34 cellular contexts compared by ENCODE assay signal in the genomic region with DNA sequence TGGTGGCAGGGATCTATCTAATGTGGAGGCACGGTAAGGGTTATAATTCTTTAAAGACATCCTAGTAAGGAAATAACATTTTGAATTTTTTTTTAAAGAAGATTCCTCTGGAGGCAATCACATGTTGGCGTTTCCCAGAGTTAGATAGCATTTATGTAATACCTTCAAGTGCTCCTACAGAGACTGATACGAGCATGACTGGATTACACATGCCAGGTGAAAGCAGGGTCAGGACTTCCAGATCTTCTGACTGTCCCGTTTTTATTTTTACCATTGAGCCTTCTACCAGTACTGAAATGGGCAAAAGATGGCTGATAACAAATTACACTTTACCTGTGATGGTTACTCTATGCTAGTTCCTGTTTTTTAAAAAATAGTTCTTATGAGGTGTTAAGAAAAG.
"Had no signal": no experiment of that assay in that cellular context is flagged by ENCODE, and none has a peak within 500 bp of the region (broad histone marks: within the 10 kb centered on the region; RNA-seq: fewer than 3 reads in every experiment).

No MANE protein-coding gene starts in this region.

- H3K27ac Mint-ChIP-seq: activated B cell treated with CpG ODN at 0.5 μM for 24 hours; activated CD4-positive, alpha-beta memory T cell treated with anti-CD3 and anti-CD28 coated beads, Interleukin-2, amount 10 ng/mL, durations not matched to agents 7 days and 5 days; activated CD4-positive, alpha-beta T cell treated with anti-CD3 and anti-CD28 coated beads, Interleukin-2, amount 10 ng/mL, durations not matched to agents 24 days and 14 days; activated CD8-positive, alpha-beta memory T cell treated with anti-CD3 and anti-CD28 coated beads, Interleukin-2, amount 10 ng/mL, durations not matched to agents 7 days and 5 days; activated CD8-positive, alpha-beta T cell treated with anti-CD3 and anti-CD28 coated beads, Interleukin-2, amount 10 ng/mL, durations not matched to agents 7 days and 5 days; activated naive CD4-positive, alpha-beta T cell treated with anti-CD3 and anti-CD28 coated beads, Interleukin-2, amount 10 ng/mL, durations not matched to agents 7 days and 5 days; activated naive CD4-positive, alpha-beta T cell treated with anti-CD3 and anti-CD28 coated beads, Interleukin-2, amount 50 U/mL, for 24 hours; activated naive CD8-positive, alpha-beta T cell; activated naive CD8-positive, alpha-beta T cell treated with anti-CD3 and anti-CD28 coated beads, Interleukin-2, amount 10 ng/mL, durations not matched to agents 7 days and 5 days; activated naive CD8-positive, alpha-beta T cell treated with anti-CD3 and anti-CD28 coated beads, Interleukin-2, amount 50 U/mL, for 24 hours; activated T-cell treated with anti-CD3 and anti-CD28 coated beads, Interleukin-2, amount 50 U/mL, for 24 hours; activated T-helper 2 cell treated with anti-CD3 and anti-CD28 coated beads, Interferon-gamma antibody, Interleukin-2, Interleukin-4, amounts not matched to agents 10 μg/mL and 5 μg/mL and 100 μg/mL, durations not matched to agents 14 hours and 24 hours and 36 hours; T-helper 1 cell treated with Interleukin-12 subunit alpha and Interleukin-12 subunit beta and Interleukin-4 antibody, amounts not matched to agents 30 μg/mL and 1 μg/mL, for 36 hours; T-helper 2 cell treated with Interferon-gamma antibody and Interleukin-4, amounts not matched to agents 5 μg/mL and 100 μg/mL, for 36 hours had no signal

- H3K36me3 ChIP-seq: breast epithelium had no signal

- H3K9me3 Mint-ChIP-seq: activated B cell treated with CpG ODN at 0.5 μM for 24 hours; activated CD4-positive, alpha-beta memory T cell treated with anti-CD3 and anti-CD28 coated beads, Interleukin-2, amount 10 ng/mL, durations not matched to agents 7 days and 5 days; activated CD4-positive, alpha-beta T cell treated with anti-CD3 and anti-CD28 coated beads, Interleukin-2, amount 10 ng/mL, durations not matched to agents 24 days and 14 days; activated naive CD4-positive, alpha-beta T cell treated with anti-CD3 and anti-CD28 coated beads, Interleukin-2, amount 10 ng/mL, durations not matched to agents 7 days and 5 days; activated naive CD4-positive, alpha-beta T cell treated with anti-CD3 and anti-CD28 coated beads, Interleukin-2, amount 50 U/mL, for 24 hours; activated naive CD8-positive, alpha-beta T cell treated with anti-CD3 and anti-CD28 coated beads, Interleukin-2, amount 10 ng/mL, durations not matched to agents 7 days and 5 days; activated naive CD8-positive, alpha-beta T cell treated with anti-CD3 and anti-CD28 coated beads, Interleukin-2, amount 50 U/mL, for 24 hours; activated T-cell treated with anti-CD3 and anti-CD28 coated beads, Interleukin-2, amount 50 U/mL, for 24 hours; activated T-helper 2 cell treated with anti-CD3 and anti-CD28 coated beads, Interferon-gamma antibody, Interleukin-2, Interleukin-4, amounts not matched to agents 10 μg/mL and 5 μg/mL and 100 μg/mL, durations not matched to agents 14 hours and 24 hours and 36 hours; central memory CD8-positive, alpha-beta T cell; T-helper 1 cell treated with Interleukin-12 subunit alpha and Interleukin-12 subunit beta and Interleukin-4 antibody, amounts not matched to agents 30 μg/mL and 1 μg/mL, for 36 hours; T-helper 2 cell treated with Interferon-gamma antibody and Interleukin-4, amounts not matched to agents 5 μg/mL and 100 μg/mL, for 36 hours had no signal

- H3K4me1 ChIP-seq: breast epithelium had no signal

- H3K9me3 ChIP-seq: body of pancreas, breast epithelium had no signal

- H3K4me3 Mint-ChIP-seq: activated B cell treated with CpG ODN at 0.5 μM for 24 hours; activated CD4-positive, alpha-beta memory T cell treated with anti-CD3 and anti-CD28 coated beads, Interleukin-2, amount 10 ng/mL, durations not matched to agents 7 days and 5 days; activated CD4-positive, alpha-beta T cell treated with anti-CD3 and anti-CD28 coated beads, Interleukin-2, amount 10 ng/mL, durations not matched to agents 24 days and 14 days; activated CD8-positive, alpha-beta memory T cell treated with anti-CD3 and anti-CD28 coated beads, Interleukin-2, amount 10 ng/mL, durations not matched to agents 7 days and 5 days; activated CD8-positive, alpha-beta T cell treated with anti-CD3 and anti-CD28 coated beads, Interleukin-2, amount 10 ng/mL, durations not matched to agents 7 days and 5 days; activated naive CD4-positive, alpha-beta T cell treated with anti-CD3 and anti-CD28 coated beads, Interleukin-2, amount 10 ng/mL, durations not matched to agents 7 days and 5 days; activated naive CD4-positive, alpha-beta T cell treated with anti-CD3 and anti-CD28 coated beads, Interleukin-2, amount 50 U/mL, for 24 hours; activated naive CD8-positive, alpha-beta T cell; activated naive CD8-positive, alpha-beta T cell treated with anti-CD3 and anti-CD28 coated beads, Interleukin-2, amount 10 ng/mL, durations not matched to agents 7 days and 5 days; activated naive CD8-positive, alpha-beta T cell treated with anti-CD3 and anti-CD28 coated beads, Interleukin-2, amount 50 U/mL, for 24 hours; activated T-cell treated with anti-CD3 and anti-CD28 coated beads, Interleukin-2, amount 50 U/mL, for 24 hours; central memory CD8-positive, alpha-beta T cell; T-helper 1 cell treated with Interleukin-12 subunit alpha and Interleukin-12 subunit beta and Interleukin-4 antibody, amounts not matched to agents 30 μg/mL and 1 μg/mL, for 36 hours; T-helper 2 cell treated with Interferon-gamma antibody and Interleukin-4, amounts not matched to agents 5 μg/mL and 100 μg/mL, for 36 hours had no signal

- H3K4me3 ChIP-seq: body of pancreas, breast epithelium had no signal

- ATAC-seq: activated CD8-positive, alpha-beta memory T cell treated with anti-CD3 and anti-CD28 coated beads, Interleukin-2, amount 10 ng/mL, durations not matched to agents 7 days and 5 days; activated CD8-positive, alpha-beta T cell treated with anti-CD3 and anti-CD28 coated beads, Interleukin-2, amount 10 ng/mL, durations not matched to agents 7 days and 5 days; activated naive CD8-positive, alpha-beta T cell treated with anti-CD3 and anti-CD28 coated beads, Interleukin-2, amount 50 U/mL, for 24 hours; body of pancreas had no signal

- H3K27me3 ChIP-seq: body of pancreas, brain microvascular endothelial cell, breast epithelium had no signal

- DNase-seq: activated B cell treated with CpG ODN at 0.5 μM for 24 hours; activated CD4-positive, alpha-beta memory T cell treated with anti-CD3 and anti-CD28 coated beads, Interleukin-2, amount 10 ng/mL, durations not matched to agents 7 days and 5 days; activated CD4-positive, alpha-beta T cell treated with anti-CD3 and anti-CD28 coated beads for 4 hours; activated CD4-positive, alpha-beta T cell treated with anti-CD3 and anti-CD28 coated beads, Interleukin-2, amount 10 ng/mL, durations not matched to agents 24 days and 14 days; activated CD4-positive, alpha-beta T cell treated with anti-CD3 and anti-CD28 coated beads, Interleukin-2, amount 50 U/mL, for 48 hours; activated CD4-positive, CD25-positive, alpha-beta regulatory T cell treated with anti-CD3 and anti-CD28 coated beads, Interleukin-2, amount 50 U/mL, for 72 hours; activated CD8-positive, alpha-beta memory T cell treated with anti-CD3 and anti-CD28 coated beads for 24 hours; activated CD8-positive, alpha-beta memory T cell treated with anti-CD3 and anti-CD28 coated beads, Interleukin-2, amount 10 ng/mL, durations not matched to agents 7 days and 5 days; activated CD8-positive, alpha-beta memory T cell treated with anti-CD3 and anti-CD28 coated beads, Interleukin-2, amount 50 U/mL, for 48 hours; activated CD8-positive, alpha-beta T cell treated with anti-CD3 and anti-CD28 coated beads, Interleukin-2, amount 10 ng/mL, durations not matched to agents 7 days and 5 days; activated effector memory CD4-positive, alpha-beta T cell treated with Interleukin-2 at 50 U/mL for 16 hours; activated gamma-delta T cell; activated naive CD4-positive, alpha-beta T cell treated with anti-CD3 and anti-CD28 coated beads, Interleukin-2, amount 10 ng/mL, durations not matched to agents 7 days and 5 days; activated naive CD4-positive, alpha-beta T cell treated with Interleukin-2 at 50 U/mL for 16 hours; activated naive CD8-positive, alpha-beta T cell treated with anti-CD3 and anti-CD28 coated beads, Interleukin-2, amount 10 ng/mL, durations not matched to agents 7 days and 5 days; activated naive CD8-positive, alpha-beta T cell treated with anti-CD3 and anti-CD28 coated beads, Interleukin-2, amount 50 U/mL, for 24 hours; activated T-cell treated with anti-CD3 and anti-CD28 coated beads, Interleukin-2, amount 50 U/mL, for 24 hours; activated T-cell treated with anti-CD3 and anti-CD28 coated beads, Interleukin-2, amount 50 U/mL, for 48 hours; amygdala; anterior cingulate cortex; body of pancreas; brain microvascular endothelial cell; SW 1271; T-helper 1 cell; T-helper 2 cell; T-helper 9 cell had no signal

- H3K27me3 Mint-ChIP-seq: activated B cell treated with CpG ODN at 0.5 μM for 24 hours; activated CD4-positive, alpha-beta memory T cell treated with anti-CD3 and anti-CD28 coated beads, Interleukin-2, amount 10 ng/mL, durations not matched to agents 7 days and 5 days; activated CD4-positive, alpha-beta T cell treated with anti-CD3 and anti-CD28 coated beads, Interleukin-2, amount 10 ng/mL, durations not matched to agents 24 days and 14 days; activated naive CD4-positive, alpha-beta T cell treated with anti-CD3 and anti-CD28 coated beads, Interleukin-2, amount 10 ng/mL, durations not matched to agents 7 days and 5 days; activated naive CD4-positive, alpha-beta T cell treated with anti-CD3 and anti-CD28 coated beads, Interleukin-2, amount 50 U/mL, for 24 hours; activated naive CD8-positive, alpha-beta T cell; activated naive CD8-positive, alpha-beta T cell treated with anti-CD3 and anti-CD28 coated beads, Interleukin-2, amount 10 ng/mL, durations not matched to agents 7 days and 5 days; activated naive CD8-positive, alpha-beta T cell treated with anti-CD3 and anti-CD28 coated beads, Interleukin-2, amount 50 U/mL, for 24 hours; central memory CD8-positive, alpha-beta T cell had no signal

- H3K4me1 Mint-ChIP-seq: activated CD4-positive, alpha-beta T cell treated with anti-CD3 and anti-CD28 coated beads, Interleukin-2, amount 10 ng/mL, durations not matched to agents 24 days and 14 days; activated naive CD4-positive, alpha-beta T cell treated with anti-CD3 and anti-CD28 coated beads, Interleukin-2, amount 50 U/mL, for 24 hours; activated naive CD8-positive, alpha-beta T cell treated with anti-CD3 and anti-CD28 coated beads, Interleukin-2, amount 50 U/mL, for 24 hours; central memory CD8-positive, alpha-beta T cell had no signal

- H3K27ac ChIP-seq: body of pancreas, brain microvascular endothelial cell, breast epithelium, VCaP had no signal
